ENCODE assay signal across 16 cellular contexts in the genomic region with DNA sequence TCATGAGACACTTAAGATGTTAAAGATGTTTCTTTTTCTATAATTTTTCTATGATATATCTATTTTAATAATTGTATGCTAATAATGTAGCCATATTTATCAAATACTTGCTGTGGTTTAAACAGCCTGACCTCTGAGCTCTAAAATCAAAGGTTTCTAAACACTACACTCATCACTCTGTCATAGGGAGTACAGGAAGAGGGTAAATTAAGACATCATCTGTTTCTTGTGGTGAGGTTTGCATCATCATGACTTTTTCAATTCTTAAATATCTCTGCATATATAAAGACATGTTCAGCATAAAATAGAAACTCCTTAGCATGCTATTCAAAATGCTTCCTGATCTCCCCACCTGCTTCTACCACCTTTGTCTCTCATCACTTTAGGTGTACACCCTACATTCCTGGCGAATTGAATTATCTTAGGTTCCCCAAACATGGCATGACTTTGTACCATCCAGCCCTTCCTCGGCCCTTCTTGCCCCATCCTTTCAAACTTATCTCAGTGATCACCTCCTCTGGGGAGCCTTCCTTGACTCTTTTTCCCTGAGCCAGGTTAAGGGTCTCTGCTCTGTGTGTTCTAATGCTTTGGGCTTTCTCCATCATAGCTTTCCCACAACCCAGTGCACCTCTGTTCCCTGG.
DNase-seq lines count a peak whose midpoint lies in the region; ATAC-seq and TF ChIP-seq lines count a peak whose summit lies in the region.
"Had no signal": no experiment of that assay in that cellular context is flagged by ENCODE, and none has a peak within 500 bp of the region (broad histone marks: within the 10 kb centered on the region; RNA-seq: fewer than 3 reads in every experiment).

No MANE protein-coding gene starts in this region.

- no peaks in the 10 kb centered on the region for H3K9me3 ChIP-seq in lower lobe of right lung
- H3K9me3 ChIP-seq: colonic mucosa, gastroesophageal sphincter, upper lobe of right lung had no signal

- H3K27me3 Mint-ChIP-seq in natural killer cell treated with Interleukin-12 subunit alpha and Interleukin-12 subunit beta and Interleukin-15 and Interleukin-18, amount 100 ng/mL, for 72 hours = no peaks in the 10 kb centered on the region
- H3K27me3 Mint-ChIP-seq in natural killer cell (ENCODE audit: low read depth in 2 of 2) = no peaks in the 10 kb centered on the region
- H3K27me3 Mint-ChIP-seq: activated naive CD4-positive, alpha-beta T cell treated with anti-CD3 and anti-CD28 coated beads, Interleukin-2, amount 50 U/mL, for 24 hours had no signal

- peaks cover 0 to 5% of the 10 kb centered on the region in 2 donors for H3K4me1 Mint-ChIP-seq in natural killer cell treated with Interleukin-12 subunit alpha and Interleukin-12 subunit beta and Interleukin-15 and Interleukin-18, amount 100 ng/mL, for 72 hours (ENCODE audit: low read depth in 2 of 2)
- peaks cover 0 to 6% of the 10 kb centered on the region in 2 donors for H3K4me1 Mint-ChIP-seq in natural killer cell

- no peak overlapping the region for H3K27ac Mint-ChIP-seq in natural killer cell treated with Interleukin-12 subunit alpha and Interleukin-12 subunit beta and Interleukin-15 and Interleukin-18, amount 100 ng/mL, for 72 hours
- H3K27ac Mint-ChIP-seq in natural killer cell = no peak overlapping the region
- H3K27ac Mint-ChIP-seq: activated CD4-positive, alpha-beta memory T cell treated with anti-CD3 and anti-CD28 coated beads, Interleukin-2, amount 10 ng/mL, durations not matched to agents 7 days and 5 days; activated naive CD4-positive, alpha-beta T cell treated with anti-CD3 and anti-CD28 coated beads, Interleukin-2, amount 50 U/mL, for 24 hours had no signal

- H3K4me3 ChIP-seq in fibroblast of mammary gland (ENCODE audit: control insufficient read depth, low read depth, low read length) (no peak overlapping the region), lower lobe of right lung (no peak overlapping the region)
- H3K4me3 ChIP-seq: colonic mucosa, gastroesophageal sphincter, upper lobe of right lung had no signal

- no peaks in the 10 kb centered on the region for H3K36me3 ChIP-seq in lower lobe of right lung
- H3K36me3 ChIP-seq: colonic mucosa, gastroesophageal sphincter, upper lobe of right lung had no signal

- no peaks in the 10 kb centered on the region for H3K9me3 Mint-ChIP-seq in natural killer cell treated with Interleukin-12 subunit alpha and Interleukin-12 subunit beta and Interleukin-15 and Interleukin-18, amount 100 ng/mL, for 72 hours
- no peaks in the 10 kb centered on the region for H3K9me3 Mint-ChIP-seq in natural killer cell
- H3K9me3 Mint-ChIP-seq: activated CD4-positive, alpha-beta memory T cell treated with anti-CD3 and anti-CD28 coated beads, Interleukin-2, amount 10 ng/mL, durations not matched to agents 7 days and 5 days; activated naive CD4-positive, alpha-beta T cell treated with anti-CD3 and anti-CD28 coated beads, Interleukin-2, amount 50 U/mL, for 24 hours had no signal

- DNase-seq in natural killer cell treated with Interleukin-12 subunit alpha and Interleukin-12 subunit beta and Interleukin-15 and Interleukin-18, amount 100 ng/mL, for 72 hours (ENCODE audit: low spot score) = no peak
- DNase-seq in natural killer cell (no peak), RKO (ENCODE audit: low spot score) (peak; percentile 73), fibroblast of mammary gland (ENCODE audit: low read depth) (peak; percentile 78), globus pallidus (ENCODE audit: low spot score) (no peak), lower lobe of right lung (no peak)
- DNase-seq: activated CD4-positive, alpha-beta memory T cell treated with anti-CD3 and anti-CD28 coated beads, Interleukin-2, amount 10 ng/mL, durations not matched to agents 7 days and 5 days; colonic mucosa; NCI-H1105; NCI-H524; upper lobe of right lung had no signal

- H3K4me3 Mint-ChIP-seq in natural killer cell treated with Interleukin-12 subunit alpha and Interleukin-12 subunit beta and Interleukin-15 and Interleukin-18, amount 100 ng/mL, for 72 hours = no peak overlapping the region
- no peak overlapping the region for H3K4me3 Mint-ChIP-seq in natural killer cell
- H3K4me3 Mint-ChIP-seq: activated CD4-positive, alpha-beta memory T cell treated with anti-CD3 and anti-CD28 coated beads, Interleukin-2, amount 10 ng/mL, durations not matched to agents 7 days and 5 days; activated naive CD4-positive, alpha-beta T cell treated with anti-CD3 and anti-CD28 coated beads, Interleukin-2, amount 50 U/mL, for 24 hours had no signal

- TF ChIP-seq CTCF in natural killer cell (IDR thresholded peaks at IDR 0.05) = no peak
- no peak for TF ChIP-seq CTCF in fibroblast of mammary gland (conservative IDR thresholded peaks at IDR 0.05; ENCODE audit: control insufficient read depth, insufficient read depth, low read depth, low read length)
- no peak for TF ChIP-seq CTCF in lower lobe of right lung (IDR thresholded peaks at IDR 0.05)

- H3K36me3 Mint-ChIP-seq in natural killer cell treated with Interleukin-12 subunit alpha and Interleukin-12 subunit beta and Interleukin-15 and Interleukin-18, amount 100 ng/mL, for 72 hours = no peaks in the 10 kb centered on the region
- H3K36me3 Mint-ChIP-seq in natural killer cell = no peaks in the 10 kb centered on the region

- peak; percentile 44 to 61 for ATAC-seq in natural killer cell treated with Interleukin-12 subunit alpha and Interleukin-12 subunit beta and Interleukin-15 and Interleukin-18, amount 100 ng/mL, for 72 hours
- ATAC-seq in natural killer cell (no peak), GM18907 (IDR thresholded peaks at IDR 0.05; ENCODE audit: unreplicated experiment) (no peak), GM19023 (IDR thresholded peaks at IDR 0.05; ENCODE audit: unreplicated experiment) (no peak), lower lobe of right lung (no peak)
- ATAC-seq: gastroesophageal sphincter had no signal

- H3K27ac ChIP-seq in lower lobe of right lung = no peak overlapping the region
- H3K27ac ChIP-seq: colonic mucosa, gastroesophageal sphincter, RWPE1, upper lobe of right lung had no signal

- no peaks in the 10 kb centered on the region for H3K27me3 ChIP-seq in lower lobe of right lung (ENCODE audit: low read depth)
- H3K27me3 ChIP-seq: colonic mucosa, gastroesophageal sphincter, upper lobe of right lung had no signal

- H3K4me1 ChIP-seq in lower lobe of right lung = no peaks in the 10 kb centered on the region
- H3K4me1 ChIP-seq: colonic mucosa, gastroesophageal sphincter, upper lobe of right lung had no signal

- intact Hi-C loops in natural killer cell (cut with micrococcal nuclease) (loop anchor here (10.0 kb wide), 1 partner anchor 138 kb away; no protein-coding TSS in a partner anchor), lower lobe of right lung (cut with DNase I) (no loop called here)

Comparison
In these comparisons a context has a peak if more than half of its experiments do, and no peak if none do; other contexts are left out.
1. ATAC-seq: peak in natural killer cell treated with Interleukin-12 subunit alpha and Interleukin-12 subunit beta and Interleukin-15 and Interleukin-18, amount 100 ng/mL, for 72 hours (2 of 2); none in natural killer cell (0 of 3), GM18907 (single experiment), GM19023 (single experiment) and lower lobe of right lung (0 of 2).
2. DNase-seq: peak in RKO (single experiment) and fibroblast of mammary gland (single experiment); none in natural killer cell treated with Interleukin-12 subunit alpha and Interleukin-12 subunit beta and Interleukin-15 and Interleukin-18, amount 100 ng/mL, for 72 hours (single experiment), natural killer cell (single experiment), globus pallidus (single experiment) and lower lobe of right lung (single experiment).